37 cellular contexts compared by ENCODE assay signal in genomic region chr9:76764138-76764537, GRCh38. TPM values are rescaled to one million over a fixed set of nuclear protein-coding genes. Genes with fewer than 3 reads are reported as not detected.
DNase-seq lines count a peak whose midpoint lies in the region; FAIRE-seq and TF ChIP-seq lines count a peak whose summit lies in the region.
"Had no signal": no experiment of that assay in that cellular context is flagged by ENCODE, and none has a peak within 500 bp of the region (broad histone marks: within the 10 kb centered on the region; RNA-seq: fewer than 3 reads in every experiment).

Gene PCA3, plus strand, starts transcription at chr9:76764438.

- H3K27me3 ChIP-seq in esophagus muscularis mucosa (no peaks in the 10 kb centered on the region), adrenal gland (no peaks in the 10 kb centered on the region)
- H3K27me3 ChIP-seq: BE2C; BLaER1; BLaER1 treated with 17β-estradiol and CSF1 and Interleukin-3, amounts not matched to agents 10 nM and 100 nM had no signal

- TF ChIP-seq POLR2A in esophagus muscularis mucosa (IDR thresholded peaks at IDR 0.05; ENCODE audit: low read depth) (no peak), adrenal gland (IDR thresholded peaks at IDR 0.05) (no peak)

- intact Hi-C loops in esophagus muscularis mucosa (cut with DNase I) (loop anchor here (5.0 kb wide), 1 partner anchor 223 kb away; no protein-coding TSS in a partner anchor), kidney (cut with DNase I) (no loop called here), adrenal gland (cut with DNase I) (no loop called here)

- peak within 1 kb of the TSS in 2 of 3 experiments; percentile 8 to 68 for H3K27ac Mint-ChIP-seq in nephron
- H3K27ac Mint-ChIP-seq: B cell; CD14-positive monocyte; CD4-positive, alpha-beta memory T cell; CD4-positive, alpha-beta T cell; CD4-positive, CD25-positive, alpha-beta regulatory T cell; CD8-positive, alpha-beta memory T cell; CD8-positive, alpha-beta T cell had no signal

- H3K9me3 Mint-ChIP-seq in nephron = no peaks in the 10 kb centered on the region
- H3K9me3 Mint-ChIP-seq: CD4-positive, alpha-beta memory T cell; CD4-positive, alpha-beta T cell; CD8-positive, alpha-beta memory T cell; CD8-positive, alpha-beta T cell had no signal

- no peak for FAIRE-seq in kidney (lab: Jason Lieb, UNC)
- FAIRE-seq: A204.1, A549, D721Med had no signal

- peaks cover 0 to 43% (median 2%) of the 10 kb centered on the region in 4 donors for H3K36me3 ChIP-seq in esophagus muscularis mucosa
- H3K36me3 ChIP-seq in kidney (ENCODE audit: control insufficient read depth in 1 of 2, insufficient read depth in 2 of 2, low read length in 2 of 2) = no peaks in the 10 kb centered on the region
- H3K36me3 ChIP-seq in adrenal gland (replicated peaks in 1 of 2) = no peaks in the 10 kb centered on the region
- H3K36me3 ChIP-seq: BLaER1; BLaER1 treated with 17β-estradiol and CSF1 and Interleukin-3, amounts not matched to agents 10 nM and 100 nM had no signal

- peaks cover 0 to 32% (median 20%) of the 10 kb centered on the region in 4 donors for H3K4me1 ChIP-seq in esophagus muscularis mucosa
- peaks cover 0 to 3% of the 10 kb centered on the region in 2 donors for H3K4me1 ChIP-seq in kidney (ENCODE audit: control insufficient read depth in 1 of 2, insufficient read depth in 1 of 2, low read depth in 1 of 2, low read length in 2 of 2)
- H3K4me1 ChIP-seq in adrenal gland (replicated peaks in 1 of 2) = no peaks in the 10 kb centered on the region
- H3K4me1 ChIP-seq: A549, BE2C, Caco-2 had no signal

- no peak within 1 kb of the TSS for H3K9ac ChIP-seq in kidney (ENCODE audit: low read length in 2 of 2)
- H3K9ac ChIP-seq: BLaER1; BLaER1 treated with 17β-estradiol and CSF1 and Interleukin-3, amounts not matched to agents 10 nM and 100 nM had no signal

- H3K27ac ChIP-seq in VCaP (peak within 1 kb of the TSS; percentile 56), esophagus muscularis mucosa (replicated peaks in 1 of 4) (no peak within 1 kb of the TSS), kidney (ENCODE audit: low read depth in 2 of 2, low read length in 2 of 2) (no peak within 1 kb of the TSS), adrenal gland (no peak within 1 kb of the TSS), RWPE1 (no peak within 1 kb of the TSS)
- H3K27ac ChIP-seq: 22Rv1; A549; BLaER1; BLaER1 treated with 17β-estradiol and CSF1 and Interleukin-3, amounts not matched to agents 10 nM and 100 nM had no signal

- H3K4me3 ChIP-seq in esophagus muscularis mucosa (no peak within 1 kb of the TSS), kidney (ENCODE audit: low read length in 2 of 2) (no peak within 1 kb of the TSS), adrenal gland (no peak within 1 kb of the TSS)
- H3K4me3 ChIP-seq: A549; BLaER1; BLaER1 treated with 17β-estradiol and CSF1 and Interleukin-3, amounts not matched to agents 10 nM and 100 nM had no signal

- peaks cover 5% of the 10 kb centered on the region for H3K4me1 Mint-ChIP-seq in nephron
- H3K4me1 Mint-ChIP-seq: CD4-positive, CD25-positive, alpha-beta regulatory T cell; CD8-positive, alpha-beta memory T cell had no signal

- peak; percentile 24 for DNase-seq in esophagus muscularis mucosa (ENCODE audit: extremely low spot score)
- no peak for DNase-seq in kidney
- no peak for DNase-seq in adrenal gland
- DNase-seq in RWPE1 (ENCODE audit: low spot score) = no peak
- DNase-seq: 8988T; ACHN; AML-193; BE2C; Caco-2; Calu3; CD4-positive, alpha-beta memory T cell; CD4-positive, alpha-beta T cell; CD4-positive, CD25-positive, alpha-beta regulatory T cell; CD8-positive, alpha-beta memory T cell; CD8-positive, alpha-beta T cell; COR-L47; DMS 273 treated with DMSO at 0.1 percent for 48 hours; DMS153; DMS53; DMS79; DMS79 treated with DMSO at 0.1 percent for 48 hours; DND-41; EL had no signal

- TF ChIP-seq CTCF in VCaP (conservative IDR thresholded peaks at IDR 0.05) (no peak), esophagus muscularis mucosa (IDR thresholded peaks at IDR 0.05) (no peak), nephron (IDR thresholded peaks at IDR 0.05; ENCODE audit: unreplicated experiment in 3 of 3) (no peak), kidney (IDR thresholded peaks at IDR 0.05; ENCODE audit: borderline replicate concordance, extremely low read depth, insufficient read depth) (no peak), adrenal gland (IDR thresholded peaks at IDR 0.05) (no peak), RWPE1 (conservative IDR thresholded peaks at IDR 0.05; ENCODE audit: low read depth) (no peak)

- no peak within 1 kb of the TSS for H3K4me3 Mint-ChIP-seq in nephron
- H3K4me3 Mint-ChIP-seq: B cell; CD14-positive monocyte; CD4-positive, alpha-beta memory T cell; CD4-positive, alpha-beta T cell; CD4-positive, CD25-positive, alpha-beta regulatory T cell; CD8-positive, alpha-beta memory T cell; CD8-positive, alpha-beta T cell had no signal

- H3K27me3 Mint-ChIP-seq in nephron (ENCODE audit: low read depth) = peaks cover 12% of the 10 kb centered on the region

- no peaks in the 10 kb centered on the region for H3K36me3 Mint-ChIP-seq in nephron (ENCODE audit: low read depth)
- H3K36me3 Mint-ChIP-seq: CD14-positive monocyte; CD4-positive, alpha-beta memory T cell; CD4-positive, CD25-positive, alpha-beta regulatory T cell; CD8-positive, alpha-beta memory T cell; CD8-positive, alpha-beta T cell had no signal

- CTCF ChIA-PET in RWPE1 (lab: Yijun Ruan, JAX) = no interaction called here

- WGBS in esophagus muscularis mucosa = 95% methylated on average over 4 of the region's 4 CpGs
- 90 to 93% (median 92%) methylated on average over 4 of the region's 4 CpGs for WGBS in adrenal gland, 4 donors

- POLR2A ChIA-PET in RWPE1 (lab: Yijun Ruan, JAX; ENCODE audit: low non-redundant PET) = no interaction called here

- H3K9me3 ChIP-seq in esophagus muscularis mucosa (no peaks in the 10 kb centered on the region), kidney (ENCODE audit: control insufficient read depth in 1 of 2, low read length in 2 of 2) (no peaks in the 10 kb centered on the region), adrenal gland (replicated peaks in 1 of 3) (no peaks in the 10 kb centered on the region)
- H3K9me3 ChIP-seq: A549; BE2C; BLaER1; BLaER1 treated with 17β-estradiol and CSF1 and Interleukin-3, amounts not matched to agents 10 nM and 100 nM; Caco-2 had no signal

- TF ChIP-seq EP300 in esophagus muscularis mucosa (IDR thresholded peaks at IDR 0.05) = no peak

RNA-seq across cellular contexts. Expression of gene PCA3, which starts in this region (rescaled TPM):
- 1 to 10 TPM in 1 of 4 donors, under 1 TPM in 2, not detected in 1; under 0.01 to 1.0 (median 0.65) TPM for total RNA-seq in esophagus muscularis mucosa
- total RNA-seq in kidney = not detected
- polyA plus RNA-seq in kidney (ENCODE audit: insufficient read depth, low read depth, low replicate concordance) = 0.11 TPM
- under 1 TPM in 2 of 8 donors, not detected in 6; 0.07 to 0.14 TPM for total RNA-seq in adrenal gland
- not detected for polyA plus RNA-seq in adrenal gland
- total RNA-seq: A172; A673; B cell; Caco-2; Calu3; CD4-positive, alpha-beta memory T cell; CD4-positive, alpha-beta T cell; CD4-positive, CD25-positive, alpha-beta regulatory T cell; CD8-positive, alpha-beta memory T cell; CD8-positive, alpha-beta T cell had no signal
- polyA plus RNA-seq: A549; AG04450; BJ; CD14-positive monocyte; CD4-positive, alpha-beta memory T cell; CD4-positive, CD25-positive, alpha-beta regulatory T cell; CD8-positive, alpha-beta memory T cell had no signal
